ENCODE assay signal across 20 cellular contexts in the genomic region with DNA sequence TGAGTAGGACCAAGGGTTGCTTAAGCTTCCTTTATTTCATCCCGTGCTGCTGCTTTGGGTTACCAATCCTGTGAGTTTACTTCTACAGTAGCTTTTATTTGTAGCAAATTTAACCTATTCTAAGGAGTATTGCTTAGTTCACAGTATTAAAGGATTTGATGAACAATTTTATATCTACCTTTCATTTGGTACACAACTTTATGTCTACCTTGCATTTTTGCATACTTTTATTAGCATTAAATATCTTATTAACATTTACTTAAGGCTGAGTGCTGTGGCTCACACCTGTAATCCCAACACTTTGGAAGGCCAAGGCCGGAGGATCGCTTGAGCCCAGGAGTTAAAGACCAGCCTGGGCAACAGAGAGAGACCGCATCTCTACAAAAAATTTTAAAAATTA. TPM values are rescaled to one million over a fixed set of nuclear protein-coding genes. Genes with fewer than 3 reads are reported as not detected.
DNase-seq lines count a peak whose midpoint lies in the region; ATAC-seq, FAIRE-seq and TF ChIP-seq lines count a peak whose summit lies in the region.
"Had no signal": no experiment of that assay in that cellular context is flagged by ENCODE, and none has a peak within 500 bp of the region (broad histone marks: within the 10 kb centered on the region; RNA-seq: fewer than 3 reads in every experiment).

No MANE protein-coding gene starts in this region.

- POLR2A ChIA-PET in A549 (lab: Yijun Ruan, JAX): no interaction called here
- POLR2A ChIA-PET in IMR-90 (lab: Charles Lee; ENCODE audit: unreplicated experiment): no interaction called here

- TF ChIP-seq POLR2A in A549 (IDR thresholded peaks at IDR 0.05; ENCODE audit: low read length): no peak
- no peak for TF ChIP-seq POLR2A in IMR-90 (IDR thresholded peaks at IDR 0.05; ENCODE audit: low read depth, low read length)

- no peaks in the 10 kb centered on the region for H3K27me3 Mint-ChIP-seq in neural crest cell (ENCODE audit: low read depth)
- H3K27me3 Mint-ChIP-seq: CD4-positive, alpha-beta memory T cell had no signal

- no peak overlapping the region for H3K4me3 ChIP-seq in A549
- no peak overlapping the region for H3K4me3 ChIP-seq in IMR-90 (ENCODE audit: insufficient read depth, low read depth, low read length)
- H3K4me3 ChIP-seq: HAP-1 had no signal

- H3K9me3 Mint-ChIP-seq in neural crest cell: no peaks in the 10 kb centered on the region
- H3K9me3 Mint-ChIP-seq: CD4-positive, alpha-beta memory T cell; HFFc6 had no signal

- peaks cover 15% of the 10 kb centered on the region for H3K36me3 ChIP-seq in IMR-90 (ENCODE audit: control insufficient read depth, insufficient read depth, low read length)

- no peak overlapping the region for H4K91ac ChIP-seq in IMR-90 (ENCODE audit: insufficient read depth, low read depth, low read length)

- 87% methylated on average over 4 of the region's 4 CpGs for WGBS in A549 (ENCODE audit: missing lambda C conversion rate)
- WGBS in IMR-90 (ENCODE audit: extremely low coverage in 2 of 2, insufficient read length in 1 of 2), 2 experiments: 100% methylated on average over 1 of the region's 4 CpGs; no CpG with 5 or more reads in 1 of the 2 experiments

- H3K9me3 ChIP-seq in A549 (no peaks in the 10 kb centered on the region), IMR-90 (ENCODE audit: control insufficient read depth, insufficient read depth, low read length) (no peaks in the 10 kb centered on the region)
- H3K9me3 ChIP-seq: HAP-1 had no signal

- TF ChIP-seq RAD21 in A549 (conservative IDR thresholded peaks at IDR 0.05 in 1 of 2, IDR thresholded peaks at IDR 0.05 in 1 of 2) (no peak), IMR-90 (IDR thresholded peaks at IDR 0.05; ENCODE audit: low read length) (no peak)

- TF ChIP-seq CTCF in A549 (IDR thresholded peaks at IDR 0.05) (no peak), IMR-90 (conservative IDR thresholded peaks at IDR 0.05; ENCODE audit: low read depth, low read length) (no peak), VCaP (conservative IDR thresholded peaks at IDR 0.05) (no peak), neural crest cell (conservative IDR thresholded peaks at IDR 0.05) (no peak)

- FAIRE-seq in A549 (lab: Jason Lieb, UNC) (no peak), RCC 7860 (lab: Jason Lieb, UNC) (no peak)
- FAIRE-seq: GM12891, H54 had no signal

- peaks cover 33% of the 10 kb centered on the region for H3K4me1 Mint-ChIP-seq in neural crest cell

- H3K27ac ChIP-seq in A549: no peak overlapping the region
- no peak overlapping the region for H3K27ac ChIP-seq in IMR-90 (ENCODE audit: insufficient read depth, low read length)
- peak overlapping the region; percentile 99; the same call in 1 of the 2 replicates for H3K27ac ChIP-seq in VCaP

- H3K4me2 ChIP-seq in A549 (no peak overlapping the region), IMR-90 (ENCODE audit: low read depth, low read length) (no peak overlapping the region)

- no peak overlapping the region for H3K14ac ChIP-seq in IMR-90 (replicated peaks; ENCODE audit: low read depth, low read length)

- H3K23ac ChIP-seq in IMR-90 (ENCODE audit: low read depth, low read length): no peak overlapping the region

- no peak overlapping the region for H2BK20ac ChIP-seq in IMR-90 (ENCODE audit: low read depth, low read length)

- H2BK120ac ChIP-seq in IMR-90 (ENCODE audit: low read depth, low read length): no peak overlapping the region

- intact Hi-C loops in IMR-90 (cut with micrococcal nuclease): loop anchor here (10.0 kb wide), 1 partner anchor 90 kb away; no protein-coding TSS in a partner anchor

- no TSS peak for BruUV-seq in IMR-90 (replicated peaks; lab: Mats Ljungman, UMichigan)

- H3K27me3 ChIP-seq in IMR-90 (ENCODE audit: control insufficient read depth, insufficient read depth, low read length): no peaks in the 10 kb centered on the region

- no peak overlapping the region for H3K27ac Mint-ChIP-seq in neural crest cell (ENCODE audit: unreplicated experiment)
- H3K27ac Mint-ChIP-seq: HFFc6 had no signal

- CTCF ChIA-PET in A549 (lab: Yijun Ruan, JAX): interaction anchor here (1.0 to 1.8 kb wide), 4 partner anchors 10 to 348 kb away, joined by 3 to 4 read pairs (median 4); no protein-coding TSS in a partner anchor
- CTCF ChIA-PET in IMR-90 (lab: Yijun Ruan, JAX): interaction anchor here (1.0 to 1.4 kb wide), 3 partner anchors 9 to 26 kb away, joined by 3 read pairs; no protein-coding TSS in a partner anchor

- H3K56ac ChIP-seq in IMR-90 (ENCODE audit: extremely low read depth, insufficient read depth, low read length): no peak overlapping the region

- peak overlapping the region; percentile 4 for H3K4me3 Mint-ChIP-seq in neural crest cell

- in situ Hi-C loops in IMR-90 (cut with MboI; ENCODE audit: low sequenced_read_pairs): no loop called here
- in situ Hi-C loops in G401 (cut with HindIII; ENCODE audit: low sequenced_read_pairs): no loop called here

- no peak overlapping the region for H2AFZ ChIP-seq in IMR-90 (replicated peaks; ENCODE audit: low read length, poor library complexity)

- no peak overlapping the region for H4K5ac ChIP-seq in IMR-90 (ENCODE audit: low read depth, low read length)

- dilution Hi-C loops in IMR-90 (cut with HindIII; ENCODE audit: low sequenced_read_pairs, unreplicated experiment): no loop called here

- no peak overlapping the region for H2BK5ac ChIP-seq in IMR-90 (ENCODE audit: low read depth, low read length, poor library complexity, severe bottlenecking)

- peaks cover 77% of the 10 kb centered on the region for H4K20me1 ChIP-seq in IMR-90 (ENCODE audit: insufficient read depth, low read length)

- peaks cover 20% of the 10 kb centered on the region for H3K36me3 Mint-ChIP-seq in neural crest cell (ENCODE audit: low read depth)

- H3K18ac ChIP-seq in IMR-90 (ENCODE audit: low read depth, low read length): no peak overlapping the region

- H3K9me1 ChIP-seq in IMR-90 (ENCODE audit: insufficient read depth, low read length): peaks cover 6% of the 10 kb centered on the region; the same call in 1 of the 2 replicates

- H2AK5ac ChIP-seq in IMR-90 (ENCODE audit: low read depth, low read length): no peak overlapping the region

- no peak overlapping the region for H2BK15ac ChIP-seq in IMR-90 (ENCODE audit: low read depth, low read length)

- no peak overlapping the region for H4K8ac ChIP-seq in IMR-90 (ENCODE audit: low read depth in 2 of 2, low read length in 2 of 2)

- H3K79me1 ChIP-seq in IMR-90 (ENCODE audit: low read depth in 1 of 2, low read length in 2 of 2): peaks cover 23 to 72% of the 10 kb centered on the region in 2 experiments

- no peak for DNase-seq in A549 (ENCODE audit: low read depth in 1 of 2, low spot score in 1 of 2)
- DNase-seq in IMR-90: no peak
- no peak for DNase-seq in neural crest cell (ENCODE audit: low read depth, low spot score)
- DNase-seq in G401 (ENCODE audit: low spot score): no peak
- no peak for DNase-seq in EL
- DNase-seq in RCC 7860 (ENCODE audit: low spot score): no peak
- DNase-seq: 8988T; C1 segment of cervical spinal cord; Calu3; CD4-positive, alpha-beta memory T cell; COR-L47; DMS53; DMS79 treated with DMSO at 0.1 percent for 48 hours; GF-D8; GOT3; HFFc6 had no signal

- H2AK9ac ChIP-seq in IMR-90 (replicated peaks; ENCODE audit: low read depth, low read length, poor library complexity): no peak overlapping the region

- H3K4ac ChIP-seq in IMR-90 (ENCODE audit: low read depth, low read length): no peak overlapping the region

- H3K4me1 ChIP-seq in A549 (peaks cover 24% of the 10 kb centered on the region), IMR-90 (ENCODE audit: control insufficient read depth, insufficient read depth, low read length) (peaks cover 2% of the 10 kb centered on the region; the same call in 1 of the 2 replicates)

- no peak for ATAC-seq in A549
- ATAC-seq in IMR-90 (ENCODE audit: low read depth): no peak

- H3K9ac ChIP-seq in IMR-90 (ENCODE audit: low read depth, low read length): no peak overlapping the region

- TF ChIP-seq EP300 in A549 (IDR thresholded peaks at IDR 0.05): no peak

TF ChIP-seq in A549, 52 proteins besides CTCF, POLR2A, EP300 and RAD21:
- TF ChIP-seq NR3C1 (IDR thresholded peaks at IDR 0.05): no peak
- peak; percentile 81 for TF ChIP-seq MAFK (IDR thresholded peaks at IDR 0.05; ENCODE audit: partially characterized antibody)
- no peak for TF ChIP-seq ZSCAN20 (CRISPR knock-in tag; IDR thresholded peaks at IDR 0.05)

TF ChIP-seq in IMR-90, 13 proteins besides CTCF, POLR2A, EP300 and RAD21:
- no peak for TF ChIP-seq RCOR1 (IDR thresholded peaks at IDR 0.05; ENCODE audit: insufficient replicate concordance, low read length)
- peak; percentile 71 for TF ChIP-seq MAFK (IDR thresholded peaks at IDR 0.05; ENCODE audit: low read depth, low read length)

RNA-seq across cellular contexts. Expression of a gene that starts 4.2 kb away (rescaled TPM):
- polyA plus RNA-seq in A549 (2011; rRNA removed) (9.0 and 13.1 TPM in 2 replicates), A549 (2017; fragmentation: RNase III; extraction: RNeasy Plus Mini Kit Qiagen cat#74134 plus additional on column Dnase treatment) (15.2 to 15.8 TPM (median 15.4 TPM) in 3 replicates), IMR-90 (2012; rRNA removed) (3.8 and 4.7 TPM in 2 replicates)
- polyA plus RNA-seq in A549 (2012; cell fraction: cytosol; rRNA removed): 3.4 and 4.4 TPM in 2 replicates
- polyA plus RNA-seq in A549 (2012; cell fraction: nucleus; rRNA removed): 2.9 and 3.1 TPM in 2 replicates
- polyA minus RNA-seq in A549 (2011; rRNA and poly(A)+ RNA removed): 11.4 and 12.6 TPM in 2 replicates
- total RNA-seq in IMR-90 (2012; rRNA removed) (16.5 and 18.1 TPM in 2 replicates), neural crest cell (41.7 and 41.9 TPM in 2 replicates)
- polyA plus RNA-seq in IMR-90 (2012; cell fraction: cytosol; rRNA removed): 1.5 and 1.7 TPM in 2 replicates
- polyA plus RNA-seq in IMR-90 (2012; cell fraction: nucleus; rRNA removed; ENCODE audit: low replicate concordance): 0.98 and 3.3 TPM in 2 replicates
- total RNA-seq in G401 (2014; rRNA removed; shearing (Covaris generic)): 21.2 and 24.5 TPM in 2 replicates

RNA-seq across cellular contexts. Expression of a gene that starts 4.7 kb away (rescaled TPM):
- polyA plus RNA-seq in A549 (2011; rRNA removed) (28.3 and 30.1 TPM in 2 replicates), A549 (2017; fragmentation: RNase III; extraction: RNeasy Plus Mini Kit Qiagen cat#74134 plus additional on column Dnase treatment) (19.3 to 21.4 TPM (median 20.0 TPM) in 3 replicates), IMR-90 (2012; rRNA removed) (9.5 and 10.7 TPM in 2 replicates)
- 15.3 and 17.2 TPM in 2 replicates for polyA plus RNA-seq in A549 (2012; cell fraction: cytosol; rRNA removed)
- 20.5 and 25.5 TPM in 2 replicates for polyA plus RNA-seq in A549 (2012; cell fraction: nucleus; rRNA removed)
- 27.3 and 28.1 TPM in 2 replicates for polyA minus RNA-seq in A549 (2011; rRNA and poly(A)+ RNA removed)
- total RNA-seq in IMR-90 (2012; rRNA removed) (12.5 and 14.0 TPM in 2 replicates), neural crest cell (20.9 and 24.3 TPM in 2 replicates)
- 3.5 and 5.1 TPM in 2 replicates for polyA plus RNA-seq in IMR-90 (2012; cell fraction: cytosol; rRNA removed)
- polyA plus RNA-seq in IMR-90 (2012; cell fraction: nucleus; rRNA removed; ENCODE audit: low replicate concordance): 9.5 and 21.4 TPM in 2 replicates
- total RNA-seq in G401 (2014; rRNA removed; shearing (Covaris generic)): 17.6 and 21.9 TPM in 2 replicates
